8 cellular contexts compared by ENCODE assay signal in genomic region chr2:241272722-241273551, GRCh38. TPM values are rescaled to one million over a fixed set of nuclear protein-coding genes. Genes with fewer than 3 reads are reported as not detected.
DNase-seq lines count a peak whose midpoint lies in the region; ATAC-seq and TF ChIP-seq lines count a peak whose summit lies in the region.

No MANE protein-coding gene starts in this region.

- peak overlapping the region; percentile 83 for H3K4me3 ChIP-seq in choroid plexus epithelial cell (ENCODE audit: low read depth, low read length)

- intact Hi-C loops in CD14-positive monocyte (cut with micrococcal nuclease): loop anchor here (5.0 to 10.0 kb wide), 2 partner anchors 39 to 82 kb away; partner anchors contain the start of gene FARP2 (in 1 of the 2)

- DNase-seq in CD14-positive monocyte (ENCODE audit: low spot score) (no peak), HuH-7.5 (ENCODE audit: low spot score) (peak; percentile 36), choroid plexus epithelial cell (ENCODE audit: low read depth) (peak; percentile 61), left lobe of liver (ENCODE audit: low spot score) (peak; percentile 78)
- peak; percentile 29 to 39 for DNase-seq in activated CD4-positive, alpha-beta T cell treated with anti-CD3 and anti-CD28 coated beads for 24 hours (ENCODE audit: low read depth in 2 of 2)
- peak; percentile 54 for DNase-seq in stimulated activated CD4-positive, alpha-beta T cell treated with anti-CD3 and anti-CD28 coated beads, Interleukin-4, amount 100 ng/mL, for 1 hour

- peak overlapping the region in 4 of 7 donors; percentile 18 to 68 (median 34) for H3K27ac Mint-ChIP-seq in CD14-positive monocyte

- no peak for TF ChIP-seq CTCF in CD14-positive monocyte (IDR thresholded peaks at IDR 0.05)
- TF ChIP-seq CTCF in choroid plexus epithelial cell (conservative IDR thresholded peaks at IDR 0.05; ENCODE audit: low read depth, low read length): no peak

- H3K36me3 Mint-ChIP-seq in CD14-positive monocyte: peaks cover 15 to 18% of the 10 kb centered on the region in 2 donors

- peaks cover 1 to 3% (median 2%) of the 10 kb centered on the region in 3 donors for H3K27me3 Mint-ChIP-seq in CD14-positive monocyte (ENCODE audit: low read depth in 3 of 3)

- H3K9me3 Mint-ChIP-seq in CD14-positive monocyte: peaks cover 0 to 3% (median 0%) of the 10 kb centered on the region in 7 donors

- peak overlapping the region; percentile 73 to 84 for H3K4me3 Mint-ChIP-seq in CD14-positive monocyte

- peak; percentile 43 for ATAC-seq in GM19438 (IDR thresholded peaks at IDR 0.05; ENCODE audit: low read depth, unreplicated experiment)
- ATAC-seq in left lobe of liver: peak; percentile 72
- ATAC-seq in GM18517 (IDR thresholded peaks at IDR 0.05; ENCODE audit: unreplicated experiment): no peak

- H3K4me1 Mint-ChIP-seq in CD14-positive monocyte: peaks cover 48% of the 10 kb centered on the region

RNA-seq across cellular contexts. Expression of gene HDLBP, which starts 42.5 kb away (rescaled TPM):
- 10 to 100 TPM; 50.4 to 69.9 TPM for polyA plus RNA-seq in CD14-positive monocyte
- total RNA-seq in left lobe of liver: 490 TPM

RNA-seq across cellular contexts. Expression of gene SEPTIN2, which starts 42.8 kb away (rescaled TPM):
- 100 to 1,000 TPM; 195 to 207 TPM for polyA plus RNA-seq in CD14-positive monocyte
- total RNA-seq in left lobe of liver: 74.5 TPM
